In genomic region chr10:43084812-43085211, GRCh38 we compare ENCODE assay signal across 29 cellular contexts. TPM values are rescaled to one million over a fixed set of nuclear protein-coding genes. Genes with fewer than 3 reads are reported as not detected.
"Had no signal": no experiment of that assay in that cellular context is flagged by ENCODE, and none has a peak within 500 bp of the region (broad histone marks: within the 10 kb centered on the region; RNA-seq: fewer than 3 reads in every experiment).

No MANE protein-coding gene starts in this region.

- H3K9ac ChIP-seq: KMS-11 had no signal

- H3K4me2 ChIP-seq: KMS-11 had no signal

- H3K4me1 ChIP-seq: adrenal gland, SJSA1 had no signal

- DNase-seq: activated CD4-positive, alpha-beta memory T cell treated with anti-CD3 and anti-CD28 coated beads for 36 hours; activated CD4-positive, alpha-beta T cell treated with anti-CD3 and anti-CD28 coated beads for 36 hours; activated CD4-positive, alpha-beta T cell treated with anti-CD3 and anti-CD28 coated beads, Interleukin-2, amount 10 ng/mL, durations not matched to agents 7 days and 5 days; activated CD8-positive, alpha-beta memory T cell treated with anti-CD3 and anti-CD28 coated beads, Interleukin-2, amount 50 U/mL, for 4 hours; activated gamma-delta T cell treated with Interleukin-2 at 50 U/mL for 16 hours; activated naive CD4-positive, alpha-beta T cell treated with anti-CD3 and anti-CD28 coated beads for 36 hours; activated T-cell treated with anti-CD3 and anti-CD28 coated beads for 4 hours; activated T-cell treated with anti-CD3 and anti-CD28 coated beads, Interleukin-2, amount 50 U/mL, for 4 hours; caudate nucleus; NCI-H1105; NCI-H1417 treated with DMSO at 0.1 percent for 48 hours; NCI-H187 treated with DMSO at 0.1 percent for 48 hours; NCI-H2081; NCI-H2171 treated with DMSO at 0.1 percent for 48 hours; NCI-H2227 treated with DMSO at 0.1 percent for 48 hours; NCI-H446; NCI-H510A treated with DMSO at 0.1 percent for 48 hours; NCI-H526 treated with DMSO at 0.1 percent for 48 hours; NCI-H774; SHP77 treated with DMSO at 0.1 percent for 48 hours had no signal

- H3K4me3 ChIP-seq: adrenal gland, SJSA1 had no signal

- H3K9me3 ChIP-seq: adrenal gland, SJSA1 had no signal

- H3K36me3 ChIP-seq: adrenal gland, SJSA1 had no signal

- H3K27me3 ChIP-seq: adrenal gland had no signal

- H3K27ac ChIP-seq: adrenal gland, KMS-11, SJSA1 had no signal

- ATAC-seq: activated CD4-positive, alpha-beta T cell treated with anti-CD3 and anti-CD28 coated beads for 36 hours; activated CD4-positive, CD25-positive, alpha-beta regulatory T cell treated with anti-CD3 and anti-CD28 coated beads, Interleukin-2, amount 50 U/mL, for 24 hours; activated naive CD4-positive, alpha-beta T cell treated with anti-CD3 and anti-CD28 coated beads, Interleukin-2, amount 50 U/mL, for 72 hours; activated T-cell treated with anti-CD3 and anti-CD28 coated beads, Interleukin-2, amount 50 U/mL, for 4 hours; Panc1; WTC11 had no signal

RNA-seq across cellular contexts. Expression of gene RET, which starts 7.9 kb away (rescaled TPM):
- total RNA-seq: LHCN-M2, MCF 10A, SJSA1 had no signal
